Comparison of ENCODE assay signal across 1 cellular context in genomic region chr2:218397502-218398436, GRCh38.
TF ChIP-seq lines count a peak whose summit lies in the region.

No MANE protein-coding gene starts in this region.

TF ChIP-seq in HepG2, 621 proteins besides CTCF, POLR2A, EP300 and RAD21 (continued from another document):
- TF ChIP-seq KDM2A (CRISPR knock-in tag; IDR thresholded peaks at IDR 0.05; ENCODE audit: borderline replicate concordance, low read depth): peak; percentile 93
- peak; percentile 91; the same call in 1 of the 2 replicates for TF ChIP-seq KAT7 (CRISPR knock-in tag; IDR thresholded peaks at IDR 0.05; ENCODE audit: borderline replicate concordance)
- no peak for TF ChIP-seq RAD51 (IDR thresholded peaks at IDR 0.05; ENCODE audit: borderline replicate concordance)
- TF ChIP-seq MATR3 (CRISPR knock-in tag; IDR thresholded peaks at IDR 0.05): no peak
- TF ChIP-seq ZNF883 (CRISPR knock-in tag; IDR thresholded peaks at IDR 0.05; ENCODE audit: not compliant biosample characterization): peak; percentile 17
- no peak for TF ChIP-seq ZFP62 (CRISPR knock-in tag; IDR thresholded peaks at IDR 0.05)
- no peak for TF ChIP-seq MAZ (IDR thresholded peaks at IDR 0.05; ENCODE audit: borderline replicate concordance, low read depth, low read length)
- no peak for TF ChIP-seq MAZ (CRISPR knock-in tag; IDR thresholded peaks at IDR 0.05; ENCODE audit: low read depth)
- TF ChIP-seq, protein P1, sequence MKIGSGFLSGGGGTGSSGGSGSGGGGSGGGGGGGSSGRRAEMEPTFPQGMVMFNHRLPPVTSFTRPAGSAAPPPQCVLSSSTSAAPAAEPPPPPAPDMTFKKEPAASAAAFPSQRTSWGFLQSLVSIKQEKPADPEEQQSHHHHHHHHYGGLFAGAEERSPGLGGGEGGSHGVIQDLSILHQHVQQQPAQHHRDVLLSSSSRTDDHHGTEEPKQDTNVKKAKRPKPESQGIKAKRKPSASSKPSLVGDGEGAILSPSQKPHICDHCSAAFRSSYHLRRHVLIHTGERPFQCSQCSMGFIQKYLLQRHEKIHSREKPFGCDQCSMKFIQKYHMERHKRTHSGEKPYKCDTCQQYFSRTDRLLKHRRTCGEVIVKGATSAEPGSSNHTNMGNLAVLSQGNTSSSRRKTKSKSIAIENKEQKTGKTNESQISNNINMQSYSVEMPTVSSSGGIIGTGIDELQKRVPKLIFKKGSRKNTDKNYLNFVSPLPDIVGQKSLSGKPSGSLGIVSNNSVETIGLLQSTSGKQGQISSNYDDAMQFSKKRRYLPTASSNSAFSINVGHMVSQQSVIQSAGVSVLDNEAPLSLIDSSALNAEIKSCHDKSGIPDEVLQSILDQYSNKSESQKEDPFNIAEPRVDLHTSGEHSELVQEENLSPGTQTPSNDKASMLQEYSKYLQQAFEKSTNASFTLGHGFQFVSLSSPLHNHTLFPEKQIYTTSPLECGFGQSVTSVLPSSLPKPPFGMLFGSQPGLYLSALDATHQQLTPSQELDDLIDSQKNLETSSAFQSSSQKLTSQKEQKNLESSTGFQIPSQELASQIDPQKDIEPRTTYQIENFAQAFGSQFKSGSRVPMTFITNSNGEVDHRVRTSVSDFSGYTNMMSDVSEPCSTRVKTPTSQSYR (CRISPR knock-in tag; IDR thresholded peaks at IDR 0.05; ENCODE audit: borderline replicate concordance): peak; percentile 75; the same call in 1 of the 2 replicates
- TF ChIP-seq RCOR2 (CRISPR knock-in tag; IDR thresholded peaks at IDR 0.05): peak; percentile 100
- TF ChIP-seq RXRA (CRISPR knock-in tag; IDR thresholded peaks at IDR 0.05): peak; percentile 90
- TF ChIP-seq, protein P2, sequence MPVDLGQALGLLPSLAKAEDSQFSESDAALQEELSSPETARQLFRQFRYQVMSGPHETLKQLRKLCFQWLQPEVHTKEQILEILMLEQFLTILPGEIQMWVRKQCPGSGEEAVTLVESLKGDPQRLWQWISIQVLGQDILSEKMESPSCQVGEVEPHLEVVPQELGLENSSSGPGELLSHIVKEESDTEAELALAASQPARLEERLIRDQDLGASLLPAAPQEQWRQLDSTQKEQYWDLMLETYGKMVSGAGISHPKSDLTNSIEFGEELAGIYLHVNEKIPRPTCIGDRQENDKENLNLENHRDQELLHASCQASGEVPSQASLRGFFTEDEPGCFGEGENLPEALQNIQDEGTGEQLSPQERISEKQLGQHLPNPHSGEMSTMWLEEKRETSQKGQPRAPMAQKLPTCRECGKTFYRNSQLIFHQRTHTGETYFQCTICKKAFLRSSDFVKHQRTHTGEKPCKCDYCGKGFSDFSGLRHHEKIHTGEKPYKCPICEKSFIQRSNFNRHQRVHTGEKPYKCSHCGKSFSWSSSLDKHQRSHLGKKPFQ (CRISPR knock-in tag; IDR thresholded peaks at IDR 0.05; ENCODE audit: insufficient replicate concordance): peak; percentile 60
